8 cellular contexts compared by ENCODE assay signal in the genomic region with DNA sequence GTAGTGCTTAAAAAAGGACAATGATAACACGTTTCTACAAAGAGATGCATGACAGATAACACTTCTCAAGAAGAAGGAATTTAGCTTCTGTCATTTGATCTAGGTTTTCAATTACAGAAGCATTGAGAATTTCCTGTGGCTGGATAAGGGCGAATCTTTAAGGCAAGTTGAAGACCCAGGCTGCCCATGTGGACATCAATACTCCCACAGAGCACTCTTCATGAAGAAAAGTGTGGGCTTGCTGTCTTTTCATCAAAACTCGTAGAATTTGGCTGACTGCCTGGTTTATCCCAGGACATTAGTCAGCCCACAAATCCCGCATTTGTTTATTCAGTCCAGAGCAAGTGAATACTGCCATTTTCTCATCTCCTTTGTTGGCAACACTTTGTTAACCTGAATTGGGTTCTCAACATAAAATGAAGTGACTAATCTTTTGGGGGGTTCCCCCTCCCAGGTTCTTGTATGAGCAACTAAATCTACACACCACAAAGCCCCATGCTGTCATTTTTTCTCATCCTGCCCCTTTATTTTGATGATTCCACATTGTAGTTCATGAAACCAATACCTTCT. TPM values are rescaled to one million over a fixed set of nuclear protein-coding genes. Genes with fewer than 3 reads are reported as not detected.
DNase-seq lines count a peak whose midpoint lies in the region; ATAC-seq and TF ChIP-seq lines count a peak whose summit lies in the region.

No MANE protein-coding gene starts in this region.

- H3K27ac ChIP-seq in IMR-90 (ENCODE audit: insufficient read depth, low read length) = no peak overlapping the region
- no peak overlapping the region for H3K27ac ChIP-seq in gastrocnemius medialis
- no peak overlapping the region for H3K27ac ChIP-seq in tibial nerve
- no peak overlapping the region for H3K27ac ChIP-seq in heart left ventricle

- BruUV-seq in IMR-90 (replicated peaks; lab: Mats Ljungman, UMichigan) = no TSS peak

- H3K56ac ChIP-seq in IMR-90 (ENCODE audit: extremely low read depth, insufficient read depth, low read length) = no peak overlapping the region

- in situ Hi-C loops in GM13977 (cut with MboI; ENCODE audit: low pct_unique_long_range_greater_than_20kb, low sequenced_read_pairs, unreplicated experiment) (no loop called here), IMR-90 (cut with MboI; ENCODE audit: low sequenced_read_pairs) (no loop called here), gastrocnemius medialis (cut with MboI; ENCODE audit: low sequenced_read_pairs in 4 of 4) (no loop called here)

- CTCF ChIA-PET in IMR-90 (lab: Yijun Ruan, JAX) = interaction anchor here (0.7 to 3.0 kb wide), 4 partner anchors 14 to 186 kb away, joined by 3 to 11 read pairs (median 3); no protein-coding TSS in a partner anchor

- H3K4me1 ChIP-seq in IMR-90 (ENCODE audit: control insufficient read depth, insufficient read depth, low read length) = peaks cover 2% of the 10 kb centered on the region
- H3K4me1 ChIP-seq in gastrocnemius medialis = peaks cover 5 to 13% of the 10 kb centered on the region in 2 donors
- H3K4me1 ChIP-seq in tibial nerve = peaks cover 0 to 19% (median 7%) of the 10 kb centered on the region in 4 donors
- peaks cover 0 to 25% (median 0%) of the 10 kb centered on the region in 12 donors for H3K4me1 ChIP-seq in heart left ventricle

- no peak overlapping the region for H3K18ac ChIP-seq in IMR-90 (ENCODE audit: low read depth, low read length)

- no peak for TF ChIP-seq POLR2A in IMR-90 (IDR thresholded peaks at IDR 0.05; ENCODE audit: low read depth, low read length)
- TF ChIP-seq POLR2A in gastrocnemius medialis (IDR thresholded peaks at IDR 0.05) = no peak
- TF ChIP-seq POLR2A in tibial nerve (IDR thresholded peaks at IDR 0.05) = no peak
- no peak for TF ChIP-seq POLR2A in heart left ventricle (IDR thresholded peaks at IDR 0.05)

- H2AFZ ChIP-seq in IMR-90 (replicated peaks; ENCODE audit: low read length, poor library complexity) = no peak overlapping the region

- H3K36me3 ChIP-seq in IMR-90 (ENCODE audit: control insufficient read depth, insufficient read depth, low read length) (no peaks in the 10 kb centered on the region), gastrocnemius medialis (no peaks in the 10 kb centered on the region), tibial nerve (no peaks in the 10 kb centered on the region), heart left ventricle (no peaks in the 10 kb centered on the region)

- no peak overlapping the region for H3K4ac ChIP-seq in IMR-90 (ENCODE audit: low read depth, low read length)

- H3K4me3 ChIP-seq in IMR-90 (ENCODE audit: insufficient read depth, low read depth, low read length) (no peak overlapping the region), gastrocnemius medialis (no peak overlapping the region), tibial nerve (no peak overlapping the region), heart left ventricle (no peak overlapping the region)

- no peaks in the 10 kb centered on the region for H3K79me1 ChIP-seq in IMR-90 (ENCODE audit: low read depth in 1 of 2, low read length in 2 of 2)

- peak; percentile 23 for DNase-seq in GM13977 (ENCODE audit: low spot score)
- peak; percentile 99 for DNase-seq in IMR-90
- DNase-seq in amniotic stem cell (lab: John Stamatoyannopoulos, UW) = peak; percentile 38
- peak; percentile 1 for DNase-seq in occipital lobe (lab: John Stamatoyannopoulos, UW)
- DNase-seq in gastrocnemius medialis = no peak
- no peak for DNase-seq in tibial nerve (ENCODE audit: low spot score in 2 of 2)
- DNase-seq in NCI-H510A treated with DMSO at 0.1 percent for 48 hours (lab: John Stamatoyannopoulos, UW) = no peak
- DNase-seq in heart left ventricle = no peak

- no peak overlapping the region for H3K14ac ChIP-seq in IMR-90 (replicated peaks; ENCODE audit: low read depth, low read length)

- H3K27me3 ChIP-seq in IMR-90 (ENCODE audit: control insufficient read depth, insufficient read depth, low read length) (no peaks in the 10 kb centered on the region), gastrocnemius medialis (no peaks in the 10 kb centered on the region), tibial nerve (no peaks in the 10 kb centered on the region), heart left ventricle (no peaks in the 10 kb centered on the region)

- no peak overlapping the region for H3K23ac ChIP-seq in IMR-90 (ENCODE audit: low read depth, low read length)

- no peaks in the 10 kb centered on the region for H3K9me3 ChIP-seq in IMR-90 (ENCODE audit: control insufficient read depth, insufficient read depth, low read length)
- no peaks in the 10 kb centered on the region for H3K9me3 ChIP-seq in gastrocnemius medialis
- no peaks in the 10 kb centered on the region for H3K9me3 ChIP-seq in tibial nerve
- no peaks in the 10 kb centered on the region for H3K9me3 ChIP-seq in heart left ventricle

- H4K5ac ChIP-seq in IMR-90 (ENCODE audit: low read depth, low read length) = no peak overlapping the region

- POLR2A ChIA-PET in IMR-90 (lab: Charles Lee; ENCODE audit: unreplicated experiment) = no interaction called here

- H2BK15ac ChIP-seq in IMR-90 (ENCODE audit: low read depth, low read length) = no peak overlapping the region

- H2BK20ac ChIP-seq in IMR-90 (ENCODE audit: low read depth, low read length) = no peak overlapping the region

- no peak overlapping the region for H2AK5ac ChIP-seq in IMR-90 (ENCODE audit: low read depth, low read length)

- H2BK120ac ChIP-seq in IMR-90 (ENCODE audit: low read depth, low read length) = no peak overlapping the region

- TF ChIP-seq CTCF in GM13977 (IDR thresholded peaks at IDR 0.05; ENCODE audit: extremely low read depth, insufficient read depth, missing control alignments) (no peak), IMR-90 (conservative IDR thresholded peaks at IDR 0.05; ENCODE audit: low read depth, low read length) (no peak), gastrocnemius medialis (IDR thresholded peaks at IDR 0.05 in 4 of 5, conservative IDR thresholded peaks at IDR 0.05 in 1 of 5) (no peak), tibial nerve (IDR thresholded peaks at IDR 0.05) (no peak), heart left ventricle (IDR thresholded peaks at IDR 0.05) (no peak)

- H4K91ac ChIP-seq in IMR-90 (ENCODE audit: insufficient read depth, low read depth, low read length) = no peak overlapping the region

- intact Hi-C loops in IMR-90 (cut with micrococcal nuclease) = loop anchor here (2.0 to 5.0 kb wide), 2 partner anchors 50 to 185 kb away; no protein-coding TSS in a partner anchor
- intact Hi-C loops in gastrocnemius medialis (cut with DNase I; ENCODE audit: low total_unique reads) = no loop called here
- intact Hi-C loops in heart left ventricle (cut with DNase I) = loop anchor here in 1 of 10 donors (5.0 to 10.0 kb wide), 2 partner anchors 58 to 185 kb away; a partner anchor contains a TSS

- H3K9me1 ChIP-seq in IMR-90 (ENCODE audit: insufficient read depth, low read length) = peaks cover 2% of the 10 kb centered on the region; the same call in 1 of the 2 replicates

- TF ChIP-seq EP300 in tibial nerve (IDR thresholded peaks at IDR 0.05) = no peak

- peak overlapping the region; percentile 29 for H2BK5ac ChIP-seq in IMR-90 (ENCODE audit: low read depth, low read length, poor library complexity, severe bottlenecking)

- TF ChIP-seq RAD21 in IMR-90 (IDR thresholded peaks at IDR 0.05; ENCODE audit: low read length) = no peak

- H4K8ac ChIP-seq in IMR-90 (ENCODE audit: low read depth in 2 of 2, low read length in 2 of 2) = no peak overlapping the region

- ATAC-seq in IMR-90 (ENCODE audit: low read depth) (peak; percentile 76), gastrocnemius medialis (no peak), heart left ventricle (no peak)

- H2AK9ac ChIP-seq in IMR-90 (replicated peaks; ENCODE audit: low read depth, low read length, poor library complexity) = no peak overlapping the region

- peaks cover 3% of the 10 kb centered on the region; the same call in 1 of the 2 replicates for H4K20me1 ChIP-seq in IMR-90 (ENCODE audit: insufficient read depth, low read length)

- peak overlapping the region; percentile 27; the same call in 1 of the 2 replicates for H3K4me2 ChIP-seq in IMR-90 (ENCODE audit: low read depth, low read length)

- no peak overlapping the region for H3K9ac ChIP-seq in IMR-90 (ENCODE audit: low read depth, low read length)

- dilution Hi-C loops in IMR-90 (cut with HindIII; ENCODE audit: low sequenced_read_pairs, unreplicated experiment) = no loop called here

- WGBS in IMR-90 (ENCODE audit: extremely low coverage in 2 of 2, insufficient read length in 1 of 2), 2 experiments = no CpG with 5 or more reads among the region's 4 CpGs
- WGBS in tibial nerve, 2 donors = 20 to 22% methylated on average over 4 of the region's 4 CpGs
- WGBS in heart left ventricle, 4 donors = 39 to 48% (median 44%) methylated on average over 4 of the region's 4 CpGs

TF ChIP-seq in IMR-90, 13 proteins besides CTCF, POLR2A, EP300 and RAD21 (continues in another document):
- TF ChIP-seq RFX5 (IDR thresholded peaks at IDR 0.05; ENCODE audit: low read depth, low read length) (no peak), RCOR1 (IDR thresholded peaks at IDR 0.05; ENCODE audit: insufficient replicate concordance, low read length) (peak; percentile 52)

RNA-seq across cellular contexts. Expression of a gene that starts 43.4 kb away (rescaled TPM):
- 3.6 and 5.6 TPM in 2 replicates for total RNA-seq in IMR-90 (2012; rRNA removed)
- polyA plus RNA-seq in IMR-90 (2012; rRNA removed) = 7.3 and 8.2 TPM in 2 replicates
- 4.0 and 5.4 TPM in 2 replicates for polyA plus RNA-seq in IMR-90 (2012; cell fraction: cytosol; rRNA removed)
- 20.4 and 30.8 TPM in 2 replicates for polyA plus RNA-seq in IMR-90 (2012; cell fraction: nucleus; rRNA removed; ENCODE audit: low replicate concordance)
- total RNA-seq in occipital lobe = 0.16 TPM
- 10 to 100 TPM in 3 of 4 donors, 1 to 10 TPM in 1; 4.5 to 25.1 (median 15.6) TPM for total RNA-seq in gastrocnemius medialis
- 10 to 100 TPM; 18.2 to 33.1 (median 27.6) TPM for total RNA-seq in tibial nerve
- total RNA-seq in heart left ventricle = 1 to 10 TPM; 1.1 to 4.8 (median 1.9) TPM
- polyA plus RNA-seq in heart left ventricle = 1 to 10 TPM in 1 of 2 donors, under 1 TPM in 1; 0.88 to 1.1 TPM

RNA-seq across cellular contexts. Expression of a gene that starts 57.9 kb away (rescaled TPM):
- total RNA-seq in IMR-90 (2012; rRNA removed) (1.1 and 1.7 TPM in 2 replicates), occipital lobe (0.62 TPM), gastrocnemius medialis (under 1 TPM in 1 of 4 donors, not detected in 3; 0.46 TPM), tibial nerve (1 to 10 TPM in 1 of 4 donors, under 1 TPM in 2, not detected in 1; 0.59 to 1.5 (median 0.90) TPM), heart left ventricle (under 1 TPM in 5 of 9 donors, not detected in 4; 0.38 to 0.80 (median 0.54) TPM)
- polyA plus RNA-seq in IMR-90 (2012; rRNA removed) (0.70 and 1.0 TPM in 2 replicates), heart left ventricle (not detected)
- 0.12 and 0.25 TPM in 2 replicates for polyA plus RNA-seq in IMR-90 (2012; cell fraction: cytosol; rRNA removed)
- polyA plus RNA-seq in IMR-90 (2012; cell fraction: nucleus; rRNA removed; ENCODE audit: low replicate concordance) = 0.82 and 7.2 TPM in 2 replicates

RNA-seq across cellular contexts. Expression of a gene that starts 58.3 kb away (rescaled TPM):
- 11.3 and 17.5 TPM in 2 replicates for total RNA-seq in IMR-90 (2012; rRNA removed)
- 75.3 and 143 TPM in 2 replicates for polyA plus RNA-seq in IMR-90 (2012; rRNA removed)
- 94.9 and 145 TPM in 2 replicates for polyA plus RNA-seq in IMR-90 (2012; cell fraction: cytosol; rRNA removed)
- polyA plus RNA-seq in IMR-90 (2012; cell fraction: nucleus; rRNA removed; ENCODE audit: low replicate concordance) = 55.5 and 101 TPM in 2 replicates
- not detected for total RNA-seq in occipital lobe
- total RNA-seq in gastrocnemius medialis = under 1 TPM in 2 of 4 donors, not detected in 2; 0.65 to 1.00 TPM
- total RNA-seq in tibial nerve = 10 to 100 TPM in 1 of 4 donors, 1 to 10 TPM in 3; 1.7 to 11.6 (median 2.4) TPM
- 1 to 10 TPM in 3 of 9 donors, under 1 TPM in 4, not detected in 2; 0.40 to 1.7 (median 0.85) TPM for total RNA-seq in heart left ventricle
- polyA plus RNA-seq in heart left ventricle = not detected

Comparison
In these comparisons a context has a peak if more than half of its experiments do, and no peak if none do; other contexts are left out.
1. DNase-seq: peak in GM13977 (single experiment), IMR-90 (single experiment), amniotic stem cell (single experiment) and occipital lobe (single experiment); none in gastrocnemius medialis (0 of 2), tibial nerve (0 of 2), NCI-H510A treated with DMSO at 0.1 percent for 48 hours (single experiment) and heart left ventricle (0 of 5).